Comparison of ENCODE assay signal across 12 cellular contexts in the genomic region with DNA sequence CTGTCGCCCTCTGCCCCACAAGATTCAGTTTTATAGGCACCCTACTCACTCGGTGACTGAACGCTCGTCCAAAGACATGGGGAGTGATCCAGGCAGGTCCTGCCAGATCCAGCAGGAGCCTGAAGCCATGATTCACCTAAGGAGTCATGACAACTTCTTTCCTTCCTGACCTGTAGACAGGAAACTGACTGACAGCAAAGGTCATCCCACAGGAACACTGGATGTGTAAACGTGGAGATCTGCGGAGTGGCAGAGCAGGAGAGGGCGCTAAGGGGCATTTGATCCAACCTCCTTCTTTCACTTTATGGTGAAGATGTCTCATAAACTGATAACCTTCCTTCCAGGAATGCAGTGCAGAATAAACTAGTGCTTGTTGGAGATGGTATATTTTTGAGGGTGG.
DNase-seq lines count a peak whose midpoint lies in the region; ATAC-seq and TF ChIP-seq lines count a peak whose summit lies in the region.
"Had no signal": no experiment of that assay in that cellular context is flagged by ENCODE, and none has a peak within 500 bp of the region (broad histone marks: within the 10 kb centered on the region; RNA-seq: fewer than 3 reads in every experiment).

No MANE protein-coding gene starts in this region.

- DNase-seq in ACHN (peak; percentile 2), LNCaP clone FGC (ENCODE audit: low read depth) (no peak), kidney glomerular epithelial cell (lab: John Stamatoyannopoulos, UW) (peak; percentile 18), Right ventricle myocardium superior (no peak)
- DNase-seq in activated naive CD8-positive, alpha-beta T cell treated with anti-CD3 and anti-CD28 coated beads for 36 hours: no peak
- no peak for DNase-seq in stimulated activated CD4-positive, alpha-beta T cell treated with anti-CD3 and anti-CD28 coated beads, Interleukin-4, amount 100 ng/mL, for 1 hour
- DNase-seq: Kasumi-1, left colon, occipital lobe, T-helper 2 cell had no signal

- H3K36me3 Mint-ChIP-seq in activated naive CD8-positive, alpha-beta T cell treated with anti-CD3 and anti-CD28 coated beads for 36 hours: peaks cover 57% of the 10 kb centered on the region

- intact Hi-C loops in Right ventricle myocardium superior (cut with DNase I): no loop called here

- peaks cover 81% of the 10 kb centered on the region for H3K4me1 Mint-ChIP-seq in activated naive CD8-positive, alpha-beta T cell treated with anti-CD3 and anti-CD28 coated beads for 36 hours

- no peak overlapping the region for H3K4me3 Mint-ChIP-seq in activated naive CD8-positive, alpha-beta T cell treated with anti-CD3 and anti-CD28 coated beads for 36 hours

- H3K4me3 ChIP-seq in LNCaP clone FGC (ENCODE audit: low read depth, low read length): no peak overlapping the region

- peaks cover 7% of the 10 kb centered on the region for H3K9me3 Mint-ChIP-seq in activated naive CD8-positive, alpha-beta T cell treated with anti-CD3 and anti-CD28 coated beads for 36 hours

- no peaks in the 10 kb centered on the region for H3K27me3 Mint-ChIP-seq in activated naive CD8-positive, alpha-beta T cell treated with anti-CD3 and anti-CD28 coated beads for 36 hours

- peak overlapping the region; percentile 46 for H3K27ac Mint-ChIP-seq in activated naive CD8-positive, alpha-beta T cell treated with anti-CD3 and anti-CD28 coated beads for 36 hours

- in situ Hi-C loops in ACHN (cut with HindIII; ENCODE audit: low pct_ligation_motif_present, low pct_unique_long_range_greater_than_20kb, low sequenced_read_pairs): no loop called here

- no peak for ATAC-seq in GM19023 (IDR thresholded peaks at IDR 0.05; ENCODE audit: unreplicated experiment)
- no peak for ATAC-seq in Right ventricle myocardium superior (ENCODE audit: poor library complexity)
- ATAC-seq in HG02852 (IDR thresholded peaks at IDR 0.05; ENCODE audit: unreplicated experiment): no peak
- ATAC-seq: left colon had no signal

- TF ChIP-seq CTCF in LNCaP clone FGC (IDR thresholded peaks at IDR 0.05; ENCODE audit: control insufficient read depth, extremely low read depth, insufficient read depth): 0 out of 2 replicates have a peak, but pooled peaks have one; percentile 13

Comparison
In these comparisons a context has a peak if more than half of its experiments do, and no peak if none do; other contexts are left out.
1. DNase-seq: peak in ACHN (single experiment) and kidney glomerular epithelial cell (single experiment); none in LNCaP clone FGC (single experiment), activated naive CD8-positive, alpha-beta T cell treated with anti-CD3 and anti-CD28 coated beads for 36 hours (single experiment), Right ventricle myocardium superior (single experiment) and stimulated activated CD4-positive, alpha-beta T cell treated with anti-CD3 and anti-CD28 coated beads, Interleukin-4, amount 100 ng/mL, for 1 hour (single experiment).